Comparison of ENCODE assay signal across 1 cellular context in the genomic region with DNA sequence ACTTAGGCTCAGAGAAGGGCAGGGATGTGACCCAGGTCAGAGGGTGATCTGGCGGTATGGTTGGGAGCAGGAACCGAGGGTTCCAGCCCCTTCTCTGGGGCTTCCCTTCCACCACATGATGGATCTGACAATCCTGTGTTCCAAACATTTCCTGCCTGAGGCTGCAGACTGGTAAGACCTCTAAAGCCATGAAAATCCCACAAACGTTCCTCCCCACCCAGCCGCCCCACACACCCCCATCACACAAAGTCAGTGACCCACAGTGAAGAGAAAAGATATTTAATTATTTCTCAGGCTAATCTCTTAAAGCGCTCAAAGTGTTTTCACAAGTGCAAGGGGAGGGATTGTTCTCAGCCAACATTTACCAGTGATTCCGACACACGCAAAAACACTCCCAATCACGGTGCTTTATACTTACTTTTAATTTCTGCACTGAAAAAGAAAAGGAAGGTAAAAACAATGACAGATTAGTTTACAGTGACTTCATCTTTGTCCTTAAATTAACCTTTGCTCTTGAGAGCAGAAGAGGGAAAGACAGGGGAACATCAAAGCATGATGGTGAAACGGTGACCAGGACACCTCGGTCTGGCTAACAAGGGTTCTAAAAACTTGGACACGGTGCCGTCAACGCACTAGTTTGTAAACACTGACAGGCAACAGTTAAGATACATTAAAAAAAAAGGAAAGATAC.
TF ChIP-seq lines count a peak whose summit lies in the region.

No MANE protein-coding gene starts in this region.

TF ChIP-seq in WTC11, 78 proteins besides CTCF, POLR2A, EP300 and RAD21 (continued from another document):
- no peak for TF ChIP-seq PREB (CRISPR knock-in tag; IDR thresholded peaks at IDR 0.05; ENCODE audit: borderline replicate concordance)
